Comparison of ENCODE assay signal across 8 cellular contexts in the genomic region with DNA sequence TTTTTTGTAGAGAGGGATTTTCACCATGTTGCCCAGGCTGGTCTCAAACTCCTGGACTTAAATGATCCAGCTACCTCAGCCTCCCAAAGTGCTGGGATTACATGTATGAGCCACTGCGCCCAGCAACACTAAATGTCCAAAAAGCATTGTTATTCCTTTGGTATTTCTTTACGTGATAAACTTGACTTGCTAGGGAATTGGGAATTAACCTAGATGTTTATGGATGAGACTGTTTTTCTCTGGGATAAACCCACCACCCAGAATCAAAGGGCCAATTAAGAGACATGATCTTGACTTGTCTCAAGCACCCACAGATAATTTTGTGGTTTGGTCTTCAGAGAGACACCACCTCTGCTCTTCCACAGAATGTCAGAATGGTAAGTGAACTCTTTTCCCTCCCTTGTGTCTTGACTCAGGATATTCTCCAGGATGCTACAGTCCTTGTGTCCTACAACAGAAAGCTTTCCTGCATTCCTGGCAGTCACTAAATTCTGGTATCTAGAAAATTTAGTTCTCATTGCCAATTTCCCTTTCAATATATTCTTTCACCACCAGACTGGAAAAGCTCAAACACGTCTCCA. TPM values are rescaled to one million over a fixed set of nuclear protein-coding genes. Genes with fewer than 3 reads are reported as not detected.
"Had no signal": no experiment of that assay in that cellular context is flagged by ENCODE, and none has a peak within 500 bp of the region (broad histone marks: within the 10 kb centered on the region; RNA-seq: fewer than 3 reads in every experiment).

No MANE protein-coding gene starts in this region.

- H3K9me3 ChIP-seq: HAP-1 had no signal

- H3K27ac ChIP-seq: GM23248, KMS-11 had no signal

- DNase-seq: GM23248, GOT3, H7, KBM-7 had no signal

- H3K9ac ChIP-seq: GM23248, KMS-11 had no signal

- H2AFZ ChIP-seq: GM23248 had no signal

- H3K4me2 ChIP-seq: KMS-11 had no signal

- H3K4me3 ChIP-seq: GM23248, HAP-1 had no signal

- H3K4me1 ChIP-seq: HAP-1 had no signal

- FAIRE-seq: HTR-8/SVneo had no signal

- ATAC-seq: HCT116 had no signal

- H3K36me3 ChIP-seq: HAP-1 had no signal

RNA-seq across cellular contexts. Expression of gene ALDH1A1, which starts 55.7 kb away (rescaled TPM):
- total RNA-seq: GM23248 had no signal
- polyA plus RNA-seq: GM23248 had no signal
